Comparison of ENCODE assay signal across 1 cellular context in the genomic region with DNA sequence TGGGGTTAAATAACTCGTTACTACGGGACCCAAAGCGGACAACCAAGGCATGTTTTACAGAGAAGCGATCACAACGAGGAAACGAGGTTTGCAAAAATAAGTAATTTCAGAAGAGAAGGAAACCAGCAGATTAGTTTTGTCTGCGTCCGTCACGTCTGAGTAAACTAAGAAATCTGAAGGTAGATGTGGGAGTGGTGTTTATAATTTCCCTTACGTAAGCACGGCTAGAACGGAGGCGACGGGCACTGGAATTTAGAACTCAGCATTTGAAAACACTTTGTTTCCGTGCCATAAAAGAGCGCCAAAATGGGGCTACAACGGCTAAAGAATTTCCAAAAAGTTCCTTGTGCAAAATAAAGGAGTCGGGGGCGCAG.
A peak's percentile ranks its signal among the peaks of the same experiment; 100 is the strongest.
TF ChIP-seq lines count a peak whose summit lies in the region.

No MANE protein-coding gene starts in this region.

TF ChIP-seq in GM12878, 131 proteins besides CTCF, POLR2A, EP300 and RAD21 (continued from another document):
- TF ChIP-seq MLLT1 (IDR thresholded peaks at IDR 0.05), result peak; percentile 85
- TF ChIP-seq ZNF687 (IDR thresholded peaks at IDR 0.05), result no peak
- peak; percentile 83 for TF ChIP-seq MTA3 (IDR thresholded peaks at IDR 0.05; ENCODE audit: borderline replicate concordance, low read length)
- TF ChIP-seq, protein P1, sequence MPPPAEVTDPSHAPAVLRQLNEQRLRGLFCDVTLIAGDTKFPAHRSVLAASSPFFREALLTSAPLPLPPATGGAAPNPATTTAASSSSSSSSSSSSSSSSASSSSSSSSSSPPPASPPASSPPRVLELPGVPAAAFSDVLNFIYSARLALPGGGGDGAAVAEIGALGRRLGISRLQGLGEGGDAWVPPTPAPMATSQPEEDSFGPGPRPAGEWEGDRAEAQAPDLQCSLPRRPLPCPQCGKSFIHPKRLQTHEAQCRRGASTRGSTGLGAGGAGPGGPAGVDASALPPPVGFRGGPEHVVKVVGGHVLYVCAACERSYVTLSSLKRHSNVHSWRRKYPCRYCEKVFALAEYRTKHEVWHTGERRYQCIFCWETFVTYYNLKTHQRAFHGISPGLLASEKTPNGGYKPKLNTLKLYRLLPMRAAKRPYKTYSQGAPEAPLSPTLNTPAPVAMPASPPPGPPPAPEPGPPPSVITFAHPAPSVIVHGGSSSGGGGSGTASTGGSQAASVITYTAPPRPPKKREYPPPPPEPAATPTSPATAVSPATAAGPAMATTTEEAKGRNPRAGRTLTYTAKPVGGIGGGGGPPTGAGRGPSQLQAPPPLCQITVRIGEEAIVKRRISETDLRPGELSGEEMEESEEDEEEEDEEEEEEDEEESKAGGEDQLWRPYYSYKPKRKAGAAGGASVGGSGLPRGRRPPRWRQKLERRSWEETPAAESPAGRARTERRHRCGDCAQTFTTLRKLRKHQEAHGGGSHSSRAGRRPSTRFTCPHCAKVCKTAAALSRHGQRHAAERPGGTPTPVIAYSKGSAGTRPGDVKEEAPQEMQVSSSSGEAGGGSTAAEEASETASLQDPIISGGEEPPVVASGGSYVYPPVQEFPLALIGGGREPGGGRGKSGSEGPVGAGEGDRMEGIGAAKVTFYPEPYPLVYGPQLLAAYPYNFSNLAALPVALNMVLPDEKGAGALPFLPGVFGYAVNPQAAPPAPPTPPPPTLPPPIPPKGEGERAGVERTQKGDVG (CRISPR knock-in tag; IDR thresholded peaks at IDR 0.05), result no peak
- no peak for TF ChIP-seq CHD2 (IDR thresholded peaks at IDR 0.05; ENCODE audit: borderline replicate concordance, low read depth, low read length)
- 0 out of 2 replicates have a peak, but pooled peaks have one; percentile 9 for TF ChIP-seq ATF7 (IDR thresholded peaks at IDR 0.05; ENCODE audit: low read depth)
